ENCODE assay signal across 21 cellular contexts in the genomic region with DNA sequence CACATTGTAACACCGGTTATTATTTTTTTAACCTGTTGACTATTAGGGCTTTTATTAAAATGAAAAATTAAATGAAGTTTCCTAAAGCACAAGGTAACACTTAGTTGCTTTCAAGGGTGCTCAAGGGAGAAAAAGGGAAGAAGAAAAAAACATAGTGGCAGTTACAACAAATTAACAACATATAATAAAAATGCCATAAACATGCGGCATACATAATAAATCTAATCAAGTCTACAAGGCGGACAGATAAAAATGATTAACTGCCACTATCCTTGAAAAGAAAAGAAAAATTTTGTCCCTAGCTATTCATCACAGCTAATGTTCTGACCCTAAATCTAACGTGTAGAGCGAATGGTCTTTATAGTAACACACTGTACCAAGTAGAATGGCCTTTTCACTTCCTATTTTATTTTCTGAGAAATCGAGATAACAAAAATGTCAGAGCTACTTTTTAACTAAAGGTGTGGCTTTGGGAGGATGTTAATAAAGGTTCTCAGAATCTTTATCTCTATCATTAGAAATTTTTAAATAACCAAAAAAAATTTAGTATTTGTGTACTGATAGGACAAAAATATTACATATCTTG.
DNase-seq lines count a peak whose midpoint lies in the region; ATAC-seq, FAIRE-seq and TF ChIP-seq lines count a peak whose summit lies in the region.
"Had no signal": no experiment of that assay in that cellular context is flagged by ENCODE, and none has a peak within 500 bp of the region (broad histone marks: within the 10 kb centered on the region; RNA-seq: fewer than 3 reads in every experiment).

No MANE protein-coding gene starts in this region.

- H3K9ac ChIP-seq in OCI-LY1 (ENCODE audit: low read length) (no peak overlapping the region), GM12878 (ENCODE audit: control insufficient read depth, insufficient read depth, low read length) (no peak overlapping the region)
- H3K9ac ChIP-seq: parathyroid adenoma had no signal

- intact Hi-C loops in GM12878 (cut with micrococcal nuclease; ENCODE audit: unreplicated experiment): no loop called here

- H2AFZ ChIP-seq in OCI-LY1 (ENCODE audit: low read length) (no peak overlapping the region), GM12878 (ENCODE audit: control insufficient read depth, low read depth, low read length) (no peak overlapping the region)
- H2AFZ ChIP-seq: hepatocyte, parathyroid adenoma, PC-9 had no signal

- H3K27ac Mint-ChIP-seq in activated T-cell treated with anti-CD3 and anti-CD28 coated beads, Interleukin-2, amount 50 U/mL, for 24 hours: peak overlapping the region; percentile 76
- H3K27ac Mint-ChIP-seq in activated T-cell treated with anti-CD3 and anti-CD28 coated beads, Interleukin-2, amount 50 U/mL, for 72 hours: no peak overlapping the region
- peak overlapping the region; percentile 90 for H3K27ac Mint-ChIP-seq in stimulated activated memory B cell treated with anti-CD40 and anti-IgM and Interleukin-4, amounts not matched to agents 10 μg/mL and 1 μg/mL and 100 μg/mL, for 72 hours
- H3K27ac Mint-ChIP-seq: effector memory CD8-positive, alpha-beta T cell; stimulated activated effector memory CD8-positive, alpha-beta T cell treated with anti-CD3 and anti-CD28 coated beads, Interleukin-12 subunit alpha, Interleukin-12 subunit beta, amount 100 ng/mL, for 72 hours had no signal

- peaks cover 2% of the 10 kb centered on the region for H3K9me3 Mint-ChIP-seq in activated T-cell treated with anti-CD3 and anti-CD28 coated beads, Interleukin-2, amount 50 U/mL, for 24 hours
- H3K9me3 Mint-ChIP-seq in activated T-cell treated with anti-CD3 and anti-CD28 coated beads, Interleukin-2, amount 50 U/mL, for 72 hours: peaks cover 0 to 1% of the 10 kb centered on the region in 2 donors
- H3K9me3 Mint-ChIP-seq in stimulated activated memory B cell treated with anti-CD40 and anti-IgM and Interleukin-4, amounts not matched to agents 10 μg/mL and 1 μg/mL and 100 μg/mL, for 72 hours: peaks cover 2% of the 10 kb centered on the region
- H3K9me3 Mint-ChIP-seq: effector memory CD8-positive, alpha-beta T cell; stimulated activated effector memory CD8-positive, alpha-beta T cell treated with anti-CD3 and anti-CD28 coated beads, Interleukin-12 subunit alpha, Interleukin-12 subunit beta, amount 100 ng/mL, for 72 hours had no signal

- no peak for TF ChIP-seq POLR2A in GM12878 (IDR thresholded peaks at IDR 0.05; ENCODE audit: low read depth, low read length)

- CTCF ChIA-PET in GM12878 (lab: Yijun Ruan, JAX): interaction anchor here (0.7 kb wide), 1 partner anchor 9 kb away, joined by 3 read pairs; no protein-coding TSS in a partner anchor

- no peak for ATAC-seq in activated T-cell treated with anti-CD3 and anti-CD28 coated beads, Interleukin-2, amount 50 U/mL, for 72 hours (replicated peaks in 1 of 2)
- peak; percentile 13; the same call in 1 of the 3 replicates for ATAC-seq in GM12878
- ATAC-seq in stimulated activated memory B cell treated with anti-CD40 and anti-IgM and Interleukin-4, amounts not matched to agents 10 μg/mL and 1 μg/mL and 100 μg/mL, for 72 hours: peak; percentile 62
- ATAC-seq: A549; effector memory CD8-positive, alpha-beta T cell; stimulated activated effector memory CD8-positive, alpha-beta T cell treated with anti-CD3 and anti-CD28 coated beads, Interleukin-12 subunit alpha, Interleukin-12 subunit beta, amount 100 ng/mL, for 72 hours had no signal

- TF ChIP-seq CTCF in OCI-LY1 (IDR thresholded peaks at IDR 0.05; ENCODE audit: low read length) (no peak), GM12878 (IDR thresholded peaks at IDR 0.05 in 2 of 3, conservative IDR thresholded peaks at IDR 0.05 in 1 of 3; ENCODE audit: control insufficient read depth in 2 of 3, extremely low read depth in 1 of 3, insufficient read depth in 1 of 3, low read depth in 3 of 3, low read length in 3 of 3) (no peak)

- H3K9me3 ChIP-seq in OCI-LY1 (ENCODE audit: low read length) (no peaks in the 10 kb centered on the region), GM12878 (replicated peaks; ENCODE audit: control insufficient read depth, insufficient read depth, low read length) (no peaks in the 10 kb centered on the region)
- H3K9me3 ChIP-seq: A549 had no signal

- no peak for TF ChIP-seq EP300 in GM12878 (IDR thresholded peaks at IDR 0.05; ENCODE audit: borderline replicate concordance in 1 of 2, control insufficient read depth in 1 of 2, low read depth in 2 of 2, low read length in 2 of 2)

- H3K27me3 Mint-ChIP-seq in activated T-cell treated with anti-CD3 and anti-CD28 coated beads, Interleukin-2, amount 50 U/mL, for 24 hours: no peaks in the 10 kb centered on the region
- no peaks in the 10 kb centered on the region for H3K27me3 Mint-ChIP-seq in activated T-cell treated with anti-CD3 and anti-CD28 coated beads, Interleukin-2, amount 50 U/mL, for 72 hours (ENCODE audit: low read depth)
- H3K27me3 Mint-ChIP-seq in stimulated activated memory B cell treated with anti-CD40 and anti-IgM and Interleukin-4, amounts not matched to agents 10 μg/mL and 1 μg/mL and 100 μg/mL, for 72 hours: no peaks in the 10 kb centered on the region
- H3K27me3 Mint-ChIP-seq: effector memory CD8-positive, alpha-beta T cell had no signal

- H3K4me2 ChIP-seq in OCI-LY1 (ENCODE audit: low read length) (peak overlapping the region; percentile 52), GM12878 (ENCODE audit: control insufficient read depth, insufficient read depth) (no peak overlapping the region)
- H3K4me2 ChIP-seq: PC-9, smooth muscle cell had no signal

- WGBS in GM12878 (ENCODE audit: insufficient coverage, insufficient replicate concordance, low lambda C conversion rate, missing lambda C conversion rate): 20% methylated on average over 6 of the region's 6 CpGs

- H3K4me3 ChIP-seq in OCI-LY1 (ENCODE audit: low read depth, low read length, poor library complexity, severe bottlenecking) (no peak overlapping the region), GM12878 (no peak overlapping the region)
- H3K4me3 ChIP-seq: A549, hepatocyte, PC-9, smooth muscle cell had no signal

- H4K20me1 ChIP-seq in OCI-LY1 (ENCODE audit: insufficient read depth, low read length): no peaks in the 10 kb centered on the region
- H4K20me1 ChIP-seq in GM12878 (ENCODE audit: control insufficient read depth, insufficient read depth): no peaks in the 10 kb centered on the region

- DNase-seq in activated T-cell treated with anti-CD3 and anti-CD28 coated beads, Interleukin-2, amount 50 U/mL, for 24 hours: no peak
- no peak for DNase-seq in activated T-cell treated with anti-CD3 and anti-CD28 coated beads, Interleukin-2, amount 50 U/mL, for 72 hours
- DNase-seq in GM12878 (ENCODE audit: low read depth, low spot score) (no peak), SHP77 treated with DMSO at 0.1 percent for 48 hours (lab: John Stamatoyannopoulos, UW) (no peak), SK-N-DZ (ENCODE audit: low spot score) (no peak), NCI-H1092 (lab: John Stamatoyannopoulos, UW) (no peak)
- DNase-seq: central memory CD4-positive, alpha-beta T cell; effector memory CD8-positive, alpha-beta T cell; HCEC 1CT; Kasumi-1; kidney glomerular epithelial cell; NCI-H187; PC-9; WERI-Rb-1 had no signal

- H3K27me3 ChIP-seq in OCI-LY1 (ENCODE audit: insufficient read depth, low read length) (no peaks in the 10 kb centered on the region), GM12878 (replicated peaks in 1 of 2; ENCODE audit: control insufficient read depth in 2 of 2, insufficient read depth in 2 of 2, low read length in 1 of 2) (no peaks in the 10 kb centered on the region)
- H3K27me3 ChIP-seq: hepatocyte had no signal

- no peak for TF ChIP-seq RAD21 in GM12878 (IDR thresholded peaks at IDR 0.05; ENCODE audit: insufficient read depth, low read depth, low read length)

- peaks cover 75% of the 10 kb centered on the region for H3K4me1 ChIP-seq in OCI-LY1 (ENCODE audit: insufficient read depth, low read length, severe bottlenecking)
- H3K4me1 ChIP-seq in GM12878 (ENCODE audit: control insufficient read depth, insufficient read depth, low read length): peaks cover 27% of the 10 kb centered on the region
- H3K4me1 ChIP-seq: parathyroid adenoma had no signal

- in situ Hi-C loops in GM12878 (cut with MboI): no loop called here

- no peaks in the 10 kb centered on the region for H3K9me2 ChIP-seq in OCI-LY1 (ENCODE audit: low read depth, low read length)

- POLR2A ChIA-PET in GM12878 (lab: Charles Lee): no interaction called here

- SMC1A ChIA-PET in GM12878 (lab: Charles Lee; ENCODE audit: uncharacterized antibody, unreplicated experiment): interaction anchor here (1.1 to 1.6 kb wide), 3 partner anchors 9 to 23 kb away, joined by 3 to 10 read pairs (median 4); no protein-coding TSS in a partner anchor

- peaks cover 85% of the 10 kb centered on the region for H3K4me1 Mint-ChIP-seq in activated T-cell treated with anti-CD3 and anti-CD28 coated beads, Interleukin-2, amount 50 U/mL, for 24 hours (ENCODE audit: low read depth)
- peaks cover 89% of the 10 kb centered on the region for H3K4me1 Mint-ChIP-seq in activated T-cell treated with anti-CD3 and anti-CD28 coated beads, Interleukin-2, amount 50 U/mL, for 72 hours (ENCODE audit: low read depth)
- H3K4me1 Mint-ChIP-seq in stimulated activated memory B cell treated with anti-CD40 and anti-IgM and Interleukin-4, amounts not matched to agents 10 μg/mL and 1 μg/mL and 100 μg/mL, for 72 hours: peaks cover 56% of the 10 kb centered on the region

- no peaks in the 10 kb centered on the region for H3F3A ChIP-seq in OCI-LY1 (ENCODE audit: insufficient read depth, low read length)

- H3K27ac ChIP-seq in OCI-LY1 (ENCODE audit: low read depth, low read length, poor library complexity, severe bottlenecking) (peak overlapping the region; percentile 50), GM12878 (ENCODE audit: control insufficient read depth, insufficient read depth) (no peak overlapping the region)
- H3K27ac ChIP-seq: hepatocyte, parathyroid adenoma, PC-9, WERI-Rb-1 had no signal

- H3K36me3 ChIP-seq in OCI-LY1 (ENCODE audit: insufficient read depth, low read length) (no peaks in the 10 kb centered on the region), GM12878 (ENCODE audit: control insufficient read depth in 2 of 2, insufficient read depth in 2 of 2, low read length in 1 of 2) (no peaks in the 10 kb centered on the region)
- H3K36me3 ChIP-seq: WERI-Rb-1 had no signal

- H3K36me3 Mint-ChIP-seq in activated T-cell treated with anti-CD3 and anti-CD28 coated beads, Interleukin-2, amount 50 U/mL, for 24 hours (ENCODE audit: low read depth): peaks cover 1% of the 10 kb centered on the region
- peaks cover 1 to 2% of the 10 kb centered on the region in 2 donors for H3K36me3 Mint-ChIP-seq in activated T-cell treated with anti-CD3 and anti-CD28 coated beads, Interleukin-2, amount 50 U/mL, for 72 hours (ENCODE audit: insufficient read depth in 2 of 2)
- H3K36me3 Mint-ChIP-seq in stimulated activated memory B cell treated with anti-CD40 and anti-IgM and Interleukin-4, amounts not matched to agents 10 μg/mL and 1 μg/mL and 100 μg/mL, for 72 hours: peaks cover 5% of the 10 kb centered on the region

- BruUV-seq in GM12878 (replicated peaks; lab: Mats Ljungman, UMichigan): no TSS peak

- H3K79me2 ChIP-seq in OCI-LY1 (ENCODE audit: insufficient read depth, low read length) (peaks cover 60% of the 10 kb centered on the region), GM12878 (ENCODE audit: control insufficient read depth, insufficient read depth, low read length) (no peaks in the 10 kb centered on the region)

- no peak for FAIRE-seq in GM12878 (lab: Jason Lieb, UNC)
- FAIRE-seq: A549 had no signal

- RAD21 ChIA-PET in GM12878 (lab: Charles Lee; ENCODE audit: unreplicated experiment): interaction anchor here (1.0 kb wide), 1 partner anchor 9 kb away, joined by 7 read pairs; no protein-coding TSS in a partner anchor

- H3K4me3 Mint-ChIP-seq in activated T-cell treated with anti-CD3 and anti-CD28 coated beads, Interleukin-2, amount 50 U/mL, for 24 hours: peak overlapping the region; percentile 26
- peak overlapping the region in 1 of 2 donors; percentile 33 for H3K4me3 Mint-ChIP-seq in activated T-cell treated with anti-CD3 and anti-CD28 coated beads, Interleukin-2, amount 50 U/mL, for 72 hours
- H3K4me3 Mint-ChIP-seq in stimulated activated memory B cell treated with anti-CD40 and anti-IgM and Interleukin-4, amounts not matched to agents 10 μg/mL and 1 μg/mL and 100 μg/mL, for 72 hours: peak overlapping the region; percentile 46
- H3K4me3 Mint-ChIP-seq: effector memory CD8-positive, alpha-beta T cell; stimulated activated effector memory CD8-positive, alpha-beta T cell treated with anti-CD3 and anti-CD28 coated beads, Interleukin-12 subunit alpha, Interleukin-12 subunit beta, amount 100 ng/mL, for 72 hours had no signal

Comparison
In these comparisons a context has a peak if more than half of its experiments do, and no peak if none do; other contexts are left out.
1. ATAC-seq: peak in GM12878 (single experiment) and stimulated activated memory B cell treated with anti-CD40 and anti-IgM and Interleukin-4, amounts not matched to agents 10 μg/mL and 1 μg/mL and 100 μg/mL, for 72 hours (single experiment); none in activated T-cell treated with anti-CD3 and anti-CD28 coated beads, Interleukin-2, amount 50 U/mL, for 72 hours (0 of 2).